Comparison of ENCODE assay signal across 8 cellular contexts in genomic region chr17:5438716-5439445, GRCh38. TPM values are rescaled to one million over a fixed set of nuclear protein-coding genes. Genes with fewer than 3 reads are reported as not detected.
DNase-seq lines count a peak whose midpoint lies in the region; ATAC-seq and TF ChIP-seq lines count a peak whose summit lies in the region.

C1QBP (minus strand) TSS chr17:5439155; CDS start chr17:5439073, 82 bp downstream.

- intact Hi-C loops in naive thymus-derived CD4-positive, alpha-beta T cell (cut with micrococcal nuclease) = loop anchor here (1.0 to 2.0 kb wide), 9 partner anchors 20 to 248 kb away; partner anchors contain the start of genes DERL2 (in 2 of the 2), MIS12 (in 2 of the 2), NUP88 (in 2 of the 2) and RABEP1 (in 2 of the 2)

- peaks cover 33% of the 10 kb centered on the region for H3K4me1 ChIP-seq in DOHH2 (ENCODE audit: control insufficient read depth, low read length)
- peaks cover 19 to 28% of the 10 kb centered on the region in 2 donors for H3K4me1 ChIP-seq in naive thymus-derived CD4-positive, alpha-beta T cell (ENCODE audit: control insufficient read depth in 2 of 2, insufficient read depth in 2 of 2, low read length in 2 of 2)

- peaks cover 13% of the 10 kb centered on the region; the same call in 1 of the 2 replicates for H4K20me1 ChIP-seq in DOHH2 (ENCODE audit: control insufficient read depth, insufficient read depth, low read depth, low read length)

- POLR2A ChIA-PET in naive thymus-derived CD4-positive, alpha-beta T cell (lab: Charles Lee) = interaction anchor here (0.6 to 5.5 kb wide), 13 partner anchors 8 to 225 kb away, joined by 3 to 46 read pairs (median 3); partner anchors contain the start of genes DERL2, DHX33, MIS12 and NUP88

- peaks cover 44% of the 10 kb centered on the region for H3F3A ChIP-seq in DOHH2 (ENCODE audit: control insufficient read depth, insufficient read depth)

- peak; percentile 76 for ATAC-seq in GM21723 (IDR thresholded peaks at IDR 0.05; ENCODE audit: unreplicated experiment)
- ATAC-seq in naive thymus-derived CD4-positive, alpha-beta T cell = peak; percentile 98
- peak; percentile 92 to 94 for ATAC-seq in stimulated activated naive B cell treated with anti-CD40 and anti-IgM and Interleukin-4, amounts not matched to agents 10 μg/mL and 1 μg/mL and 100 μg/mL, for 72 hours (replicated peaks)

- DNase-seq in RKO (ENCODE audit: low spot score) (peak; percentile 93), activated T-helper 1 cell treated with Interleukin-2 at 50 U/mL for 16 hours (ENCODE audit: low read depth) (peak; percentile 89), fibroblast of gingiva (ENCODE audit: low read depth) (peak; percentile 89)
- peak; percentile 85 to 96 (median 91) for DNase-seq in naive thymus-derived CD4-positive, alpha-beta T cell
- peak; percentile 89 for DNase-seq in stimulated activated naive B cell treated with anti-CD40 and anti-IgM and Interleukin-4, amounts not matched to agents 10 μg/mL and 1 μg/mL and 100 μg/mL, for 72 hours

- H3K9me3 Mint-ChIP-seq in naive thymus-derived CD4-positive, alpha-beta T cell = no peaks in the 10 kb centered on the region
- H3K9me3 Mint-ChIP-seq in stimulated activated naive B cell treated with anti-CD40 and anti-IgM and Interleukin-4, amounts not matched to agents 10 μg/mL and 1 μg/mL and 100 μg/mL, for 72 hours = no peaks in the 10 kb centered on the region

- peaks cover 82% of the 10 kb centered on the region for H3K79me2 ChIP-seq in DOHH2 (ENCODE audit: control insufficient read depth, low read length)

- H3K36me3 Mint-ChIP-seq in naive thymus-derived CD4-positive, alpha-beta T cell = peaks cover 0 to 24% (median 5%) of the 10 kb centered on the region in 5 donors
- peaks cover 27 to 34% of the 10 kb centered on the region in 2 donors for H3K36me3 Mint-ChIP-seq in stimulated activated naive B cell treated with anti-CD40 and anti-IgM and Interleukin-4, amounts not matched to agents 10 μg/mL and 1 μg/mL and 100 μg/mL, for 72 hours

- H3K27me3 Mint-ChIP-seq in naive thymus-derived CD4-positive, alpha-beta T cell = no peaks in the 10 kb centered on the region
- no peaks in the 10 kb centered on the region for H3K27me3 Mint-ChIP-seq in stimulated activated naive B cell treated with anti-CD40 and anti-IgM and Interleukin-4, amounts not matched to agents 10 μg/mL and 1 μg/mL and 100 μg/mL, for 72 hours

- H3K9me2 ChIP-seq in DOHH2 (replicated peaks; ENCODE audit: control insufficient read depth, low read length) = no peaks in the 10 kb centered on the region

- H3K27me3 ChIP-seq in DOHH2 (ENCODE audit: control insufficient read depth, low read length) = no peaks in the 10 kb centered on the region
- no peaks in the 10 kb centered on the region for H3K27me3 ChIP-seq in naive thymus-derived CD4-positive, alpha-beta T cell (ENCODE audit: control insufficient read depth in 2 of 2, insufficient read depth in 2 of 2, low read length in 2 of 2)

- peak within 1 kb of the TSS; percentile 80 to 95 (median 90) for H3K4me3 Mint-ChIP-seq in naive thymus-derived CD4-positive, alpha-beta T cell
- H3K4me3 Mint-ChIP-seq in stimulated activated naive B cell treated with anti-CD40 and anti-IgM and Interleukin-4, amounts not matched to agents 10 μg/mL and 1 μg/mL and 100 μg/mL, for 72 hours = peak within 1 kb of the TSS; percentile 81 to 84

- peaks cover 85% of the 10 kb centered on the region for H3K36me3 ChIP-seq in DOHH2 (ENCODE audit: control insufficient read depth, low read length)
- H3K36me3 ChIP-seq in KOPT-K1 (ENCODE audit: insufficient read depth, low read length) = peaks cover 80% of the 10 kb centered on the region
- peaks cover 3 to 34% (median 13%) of the 10 kb centered on the region in 3 experiments for H3K36me3 ChIP-seq in naive thymus-derived CD4-positive, alpha-beta T cell (ENCODE audit: control insufficient read depth in 2 of 3, insufficient read depth in 3 of 3, low read length in 3 of 3)

- H3K9me3 ChIP-seq in DOHH2 (ENCODE audit: control insufficient read depth, insufficient read depth, low read length) (no peaks in the 10 kb centered on the region), KOPT-K1 (ENCODE audit: insufficient read depth, low read length, poor library complexity, severe bottlenecking) (no peaks in the 10 kb centered on the region)
- H3K9me3 ChIP-seq in naive thymus-derived CD4-positive, alpha-beta T cell (ENCODE audit: control insufficient read depth in 2 of 3, low read length in 3 of 3) = no peaks in the 10 kb centered on the region

- CTCF ChIA-PET in naive thymus-derived CD4-positive, alpha-beta T cell (lab: Charles Lee) = interaction anchor here (0.6 to 2.4 kb wide), 14 partner anchors 9 to 311 kb away, joined by 3 to 9 read pairs (median 3); partner anchors contain the start of genes DHX33, NUP88, RPAIN and ZNF594

- peak within 1 kb of the TSS; percentile 93 for H3K4me2 ChIP-seq in DOHH2 (ENCODE audit: low read length)

- H3K4me1 Mint-ChIP-seq in naive thymus-derived CD4-positive, alpha-beta T cell = peaks cover 16 to 43% (median 37%) of the 10 kb centered on the region in 7 donors
- peaks cover 17 to 41% of the 10 kb centered on the region in 2 donors for H3K4me1 Mint-ChIP-seq in stimulated activated naive B cell treated with anti-CD40 and anti-IgM and Interleukin-4, amounts not matched to agents 10 μg/mL and 1 μg/mL and 100 μg/mL, for 72 hours

- H3K27ac Mint-ChIP-seq in naive thymus-derived CD4-positive, alpha-beta T cell = peak within 1 kb of the TSS; percentile 90 to 98 (median 94)
- H3K27ac Mint-ChIP-seq in stimulated activated naive B cell treated with anti-CD40 and anti-IgM and Interleukin-4, amounts not matched to agents 10 μg/mL and 1 μg/mL and 100 μg/mL, for 72 hours = peak within 1 kb of the TSS; percentile 95

- H3K27ac ChIP-seq in DOHH2 (ENCODE audit: low read depth, low read length) = peak within 1 kb of the TSS; percentile 66
- peak within 1 kb of the TSS; percentile 84 for H3K27ac ChIP-seq in KOPT-K1 (ENCODE audit: low read depth, low read length, poor library complexity, severe bottlenecking)
- H3K27ac ChIP-seq in naive thymus-derived CD4-positive, alpha-beta T cell (ENCODE audit: low read depth, low read length) = peak within 1 kb of the TSS; percentile 89

- peak within 1 kb of the TSS; percentile 99 for H3K4me3 ChIP-seq in DOHH2 (ENCODE audit: low read length)
- H3K4me3 ChIP-seq in naive thymus-derived CD4-positive, alpha-beta T cell (ENCODE audit: low read length) = peak within 1 kb of the TSS; percentile 80

- TF ChIP-seq CTCF in DOHH2 (IDR thresholded peaks at IDR 0.05; ENCODE audit: low read depth, low read length, poor library complexity, severe bottlenecking) = peak; percentile 96

RNA-seq across cellular contexts. Expression of gene C1QBP, which starts in this region (rescaled TPM):
- 100 to 1,000 TPM in 1 of 5 experiments, 10 to 100 TPM in 4; 58.0 to 162 (median 82.3) TPM for total RNA-seq in naive thymus-derived CD4-positive, alpha-beta T cell
- 100 to 1,000 TPM; 276 to 294 TPM for polyA plus RNA-seq in naive thymus-derived CD4-positive, alpha-beta T cell

Comparison
In these comparisons a context has a peak if more than half of its experiments do, and no peak if none do; other contexts are left out.
1. Peak in every context shown above with its lines: DNase-seq, ATAC-seq, H3K4me3 ChIP-seq and H3K27ac ChIP-seq.